ENCODE assay signal across 27 cellular contexts in genomic region chr12:15633201-15633600, GRCh38.
A peak's percentile ranks its signal among the peaks of the same experiment; 100 is the strongest.
DNase-seq lines count a peak whose midpoint lies in the region; ATAC-seq and TF ChIP-seq lines count a peak whose summit lies in the region.
"Had no signal": no experiment of that assay in that cellular context is flagged by ENCODE, and none has a peak within 500 bp of the region (broad histone marks: within the 10 kb centered on the region; RNA-seq: fewer than 3 reads in every experiment).

No MANE protein-coding gene starts in this region.

- no peak for TF ChIP-seq POLR2A in breast epithelium (IDR thresholded peaks at IDR 0.05)

- H3K4me3 Mint-ChIP-seq in MCF 10A (ENCODE audit: unreplicated experiment), result no peak overlapping the region
- H3K4me3 Mint-ChIP-seq: activated naive CD8-positive, alpha-beta T cell treated with anti-CD3 and anti-CD28 coated beads, Interleukin-2, amount 50 U/mL, for 24 hours; H9; stimulated activated naive CD8-positive, alpha-beta T cell treated with anti-CD3 and anti-CD28 coated beads, Interleukin-15, amount 100 ng/mL, for 72 hours; WTC11 had no signal

- H3K4me3 ChIP-seq in breast epithelium, result no peak overlapping the region
- H3K4me3 ChIP-seq in fibroblast of mammary gland (ENCODE audit: control insufficient read depth, low read depth, low read length), result no peak overlapping the region
- no peak overlapping the region for H3K4me3 ChIP-seq in thoracic aorta
- H3K4me3 ChIP-seq: cardiac muscle cell, lung had no signal

- TF ChIP-seq CTCF in MCF 10A (IDR thresholded peaks at IDR 0.05; ENCODE audit: unreplicated experiment) (no peak), breast epithelium (IDR thresholded peaks at IDR 0.05) (no peak), fibroblast of mammary gland (conservative IDR thresholded peaks at IDR 0.05; ENCODE audit: control insufficient read depth, insufficient read depth, low read depth, low read length) (no peak), thoracic aorta (IDR thresholded peaks at IDR 0.05) (no peak)

- intact Hi-C loops in MCF 10A (cut with micrococcal nuclease), result no loop called here
- intact Hi-C loops in breast epithelium (cut with DNase I; ENCODE audit: low total_unique reads), result no loop called here

- H3K9me3 ChIP-seq in breast epithelium (no peaks in the 10 kb centered on the region), thoracic aorta (no peaks in the 10 kb centered on the region)
- H3K9me3 ChIP-seq: BE2C, neutrophil had no signal

- peak overlapping the region; percentile 80 for H3K27ac Mint-ChIP-seq in MCF 10A (ENCODE audit: low read depth, unreplicated experiment)
- H3K27ac Mint-ChIP-seq: activated naive CD8-positive, alpha-beta T cell treated with anti-CD3 and anti-CD28 coated beads, Interleukin-2, amount 50 U/mL, for 24 hours; stimulated activated naive CD8-positive, alpha-beta T cell treated with anti-CD3 and anti-CD28 coated beads, Interleukin-15, amount 100 ng/mL, for 72 hours; WTC11 had no signal

- no TSS peak for BruUV-seq in MCF 10A (replicated peaks; lab: Mats Ljungman, UMichigan)

- CTCF ChIA-PET in MCF 10A (lab: Yijun Ruan, JAX), result no interaction called here

- H3K27me3 ChIP-seq in breast epithelium (no peaks in the 10 kb centered on the region), thoracic aorta (replicated peaks; ENCODE audit: insufficient read depth) (no peaks in the 10 kb centered on the region)
- H3K27me3 ChIP-seq: cardiac muscle cell, neutrophil had no signal

- no peaks in the 10 kb centered on the region for H3K27me3 Mint-ChIP-seq in MCF 10A (ENCODE audit: insufficient read depth, unreplicated experiment)
- H3K27me3 Mint-ChIP-seq: activated naive CD8-positive, alpha-beta T cell treated with anti-CD3 and anti-CD28 coated beads, Interleukin-2, amount 50 U/mL, for 24 hours; stimulated activated naive CD8-positive, alpha-beta T cell treated with anti-CD3 and anti-CD28 coated beads, Interleukin-15, amount 100 ng/mL, for 72 hours had no signal

- no peaks in the 10 kb centered on the region for H3K9me3 Mint-ChIP-seq in MCF 10A (ENCODE audit: unreplicated experiment)
- H3K9me3 Mint-ChIP-seq: activated naive CD8-positive, alpha-beta T cell treated with anti-CD3 and anti-CD28 coated beads, Interleukin-2, amount 50 U/mL, for 24 hours; H9; stimulated activated naive CD8-positive, alpha-beta T cell treated with anti-CD3 and anti-CD28 coated beads, Interleukin-15, amount 100 ng/mL, for 72 hours; WTC11 had no signal

- H3K4me1 Mint-ChIP-seq in MCF 10A (ENCODE audit: insufficient read depth, unreplicated experiment), result peaks cover 51% of the 10 kb centered on the region
- H3K4me1 Mint-ChIP-seq: activated naive CD8-positive, alpha-beta T cell treated with anti-CD3 and anti-CD28 coated beads, Interleukin-2, amount 50 U/mL, for 24 hours; stimulated activated naive CD8-positive, alpha-beta T cell treated with anti-CD3 and anti-CD28 coated beads, Interleukin-15, amount 100 ng/mL, for 72 hours had no signal

- H3K27ac ChIP-seq in breast epithelium, result peak overlapping the region in 1 of 2 donors; percentile 60
- H3K27ac ChIP-seq in thoracic aorta, result peak overlapping the region; percentile 3 to 38
- H3K27ac ChIP-seq: 22Rv1, cardiac muscle cell, epithelial cell of prostate, neutrophil had no signal

- H3K4me1 ChIP-seq in breast epithelium (peaks cover 0 to 4% of the 10 kb centered on the region in 2 donors), thoracic aorta (ENCODE audit: control insufficient read depth in 1 of 2, low read depth in 2 of 2) (peaks cover 35 to 49% of the 10 kb centered on the region in 2 donors)
- H3K4me1 ChIP-seq: BE2C had no signal

- DNase-seq in MCF 10A (ENCODE audit: unreplicated experiment) (peak; percentile 50), breast epithelium (ENCODE audit: low spot score in 2 of 2) (no peak), amniotic epithelial cell (ENCODE audit: low read depth) (peak; percentile 27), fibroblast of mammary gland (ENCODE audit: low read depth) (peak; percentile 71), thoracic aorta (ENCODE audit: low spot score) (no peak)
- DNase-seq in activated CD4-positive, alpha-beta T cell treated with anti-CD3 and anti-CD28 coated beads, Interleukin-2, amount 50 U/mL, for 4 hours, result no peak
- DNase-seq: activated CD4-positive, alpha-beta T cell treated with anti-CD3 and anti-CD28 coated beads, Interleukin-2, amount 50 U/mL, for 48 hours; activated gamma-delta T cell; activated naive CD8-positive, alpha-beta T cell treated with anti-CD3 and anti-CD28 coated beads, Interleukin-2, amount 50 U/mL, for 24 hours; BE2C; H9; MM.1S; NCI-H1694; NCI-H2171 treated with DMSO at 0.1 percent for 48 hours; NCI-H69; stimulated activated CD4-positive, alpha-beta T cell treated with anti-CD3 and anti-CD28 coated beads, Interleukin-4, amount 100 ng/mL, for 24 hours; stimulated activated naive CD8-positive, alpha-beta T cell treated with anti-CD3 and anti-CD28 coated beads, Interleukin-15, amount 100 ng/mL, for 72 hours; T-helper 9 cell; trophoblast cell had no signal

- ATAC-seq in thoracic aorta (ENCODE audit: insufficient number of reproducible peaks, low FRiP score, low read depth), result no peak
- ATAC-seq in GM18909 (IDR thresholded peaks at IDR 0.05; ENCODE audit: poor library complexity, unreplicated experiment), result no peak
- ATAC-seq in GM21390 (IDR thresholded peaks at IDR 0.05; ENCODE audit: unreplicated experiment), result no peak
- ATAC-seq: activated naive CD8-positive, alpha-beta T cell treated with anti-CD3 and anti-CD28 coated beads, Interleukin-2, amount 50 U/mL, for 24 hours; stimulated activated naive CD8-positive, alpha-beta T cell treated with anti-CD3 and anti-CD28 coated beads, Interleukin-15, amount 100 ng/mL, for 72 hours; WTC11 had no signal

- POLR2A ChIA-PET in MCF 10A (lab: Yijun Ruan, JAX), result interaction anchor here (1.1 kb wide), 1 partner anchor 11 kb away, joined by 5 read pairs; no protein-coding TSS in a partner anchor

- H3K36me3 ChIP-seq in breast epithelium (no peaks in the 10 kb centered on the region), thoracic aorta (no peaks in the 10 kb centered on the region)
- H3K36me3 ChIP-seq: BE2C, cardiac muscle cell, neutrophil had no signal

- peaks cover 22% of the 10 kb centered on the region for H3K36me3 Mint-ChIP-seq in MCF 10A (ENCODE audit: insufficient read depth, unreplicated experiment)
- H3K36me3 Mint-ChIP-seq: WTC11 had no signal

Comparison
In these comparisons a context has a peak if more than half of its experiments do, and no peak if none do; other contexts are left out.
1. DNase-seq: peak in MCF 10A (single experiment), amniotic epithelial cell (single experiment) and fibroblast of mammary gland (single experiment); none in breast epithelium (0 of 2), thoracic aorta (single experiment) and activated CD4-positive, alpha-beta T cell treated with anti-CD3 and anti-CD28 coated beads, Interleukin-2, amount 50 U/mL, for 4 hours (0 of 2).